In genomic region chr6:12483712-12484111, GRCh38 we compare ENCODE assay signal across 8 cellular contexts.
DNase-seq lines count a peak whose midpoint lies in the region; ATAC-seq and TF ChIP-seq lines count a peak whose summit lies in the region.

No MANE protein-coding gene starts in this region.

- no peak for TF ChIP-seq EP300 in esophagus muscularis mucosa (IDR thresholded peaks at IDR 0.05)

- H3K4me1 ChIP-seq in subcutaneous abdominal adipose tissue (ENCODE audit: control insufficient read depth in 5 of 5, insufficient read depth in 5 of 5, low read length in 5 of 5) (peaks cover 0 to 7% (median 0%) of the 10 kb centered on the region in 5 donors), esophagus muscularis mucosa (no peaks in the 10 kb centered on the region)

- TF ChIP-seq CTCF in choroid plexus epithelial cell (conservative IDR thresholded peaks at IDR 0.05; ENCODE audit: low read depth, low read length) (no peak), esophagus muscularis mucosa (IDR thresholded peaks at IDR 0.05) (no peak)

- DNase-seq in G401 (ENCODE audit: low spot score) (peak; percentile 11), HT1080 (ENCODE audit: low read depth) (peak; percentile 95), choroid plexus epithelial cell (ENCODE audit: low read depth) (peak; percentile 72), C1 segment of cervical spinal cord (lab: John Stamatoyannopoulos, UW) (no peak), esophagus muscularis mucosa (ENCODE audit: extremely low spot score) (no peak)
- DNase-seq in stimulated activated naive CD4-positive, alpha-beta T cell treated with Interleukin-2 at 50 U/mL for 16 hours (lab: John Stamatoyannopoulos, UW): no peak

- H3K27ac ChIP-seq in subcutaneous abdominal adipose tissue (ENCODE audit: low read depth, low read length) (no peak overlapping the region), esophagus muscularis mucosa (replicated peaks in 1 of 4) (no peak overlapping the region)

- peak overlapping the region; percentile 36 for H3K4me3 ChIP-seq in choroid plexus epithelial cell (ENCODE audit: low read depth, low read length)
- H3K4me3 ChIP-seq in subcutaneous abdominal adipose tissue (ENCODE audit: low read depth in 1 of 5, low read length in 5 of 5): peak overlapping the region in 3 of 5 donors; percentile 3 to 24 (median 11)
- no peak overlapping the region for H3K4me3 ChIP-seq in esophagus muscularis mucosa

- intact Hi-C loops in esophagus muscularis mucosa (cut with DNase I): no loop called here

- H3K36me3 ChIP-seq in subcutaneous abdominal adipose tissue (ENCODE audit: control insufficient read depth in 5 of 5, insufficient read depth in 5 of 5, low read length in 5 of 5) (no peaks in the 10 kb centered on the region), esophagus muscularis mucosa (no peaks in the 10 kb centered on the region)

- in situ Hi-C loops in G401 (cut with HindIII; ENCODE audit: low sequenced_read_pairs): no loop called here

- no peaks in the 10 kb centered on the region for H3K9me3 ChIP-seq in subcutaneous abdominal adipose tissue (ENCODE audit: control insufficient read depth in 5 of 5, low read length in 5 of 5)
- H3K9me3 ChIP-seq in esophagus muscularis mucosa: no peaks in the 10 kb centered on the region

- 67% methylated on average over 5 of the region's 5 CpGs for WGBS in esophagus muscularis mucosa

- no peak for TF ChIP-seq POLR2A in esophagus muscularis mucosa (IDR thresholded peaks at IDR 0.05; ENCODE audit: low read depth)

- H3K27me3 ChIP-seq in subcutaneous abdominal adipose tissue (ENCODE audit: control insufficient read depth in 5 of 5, insufficient read depth in 4 of 5, low read length in 5 of 5) (no peaks in the 10 kb centered on the region), esophagus muscularis mucosa (no peaks in the 10 kb centered on the region)

- H3K9ac ChIP-seq in subcutaneous abdominal adipose tissue (ENCODE audit: low read length in 5 of 5): no peak overlapping the region

- peak; percentile 77 for ATAC-seq in GM21423 (IDR thresholded peaks at IDR 0.05; ENCODE audit: unreplicated experiment)

Comparison
In these comparisons a context has a peak if more than half of its experiments do, and no peak if none do; other contexts are left out.
1. DNase-seq: peak in G401 (single experiment), HT1080 (single experiment) and choroid plexus epithelial cell (single experiment); none in C1 segment of cervical spinal cord (0 of 14), stimulated activated naive CD4-positive, alpha-beta T cell treated with Interleukin-2 at 50 U/mL for 16 hours (single experiment) and esophagus muscularis mucosa (single experiment).
2. H3K4me3 ChIP-seq: peak in choroid plexus epithelial cell (single experiment) and subcutaneous abdominal adipose tissue (3 of 5); none in esophagus muscularis mucosa (0 of 4).